In the genomic region with DNA sequence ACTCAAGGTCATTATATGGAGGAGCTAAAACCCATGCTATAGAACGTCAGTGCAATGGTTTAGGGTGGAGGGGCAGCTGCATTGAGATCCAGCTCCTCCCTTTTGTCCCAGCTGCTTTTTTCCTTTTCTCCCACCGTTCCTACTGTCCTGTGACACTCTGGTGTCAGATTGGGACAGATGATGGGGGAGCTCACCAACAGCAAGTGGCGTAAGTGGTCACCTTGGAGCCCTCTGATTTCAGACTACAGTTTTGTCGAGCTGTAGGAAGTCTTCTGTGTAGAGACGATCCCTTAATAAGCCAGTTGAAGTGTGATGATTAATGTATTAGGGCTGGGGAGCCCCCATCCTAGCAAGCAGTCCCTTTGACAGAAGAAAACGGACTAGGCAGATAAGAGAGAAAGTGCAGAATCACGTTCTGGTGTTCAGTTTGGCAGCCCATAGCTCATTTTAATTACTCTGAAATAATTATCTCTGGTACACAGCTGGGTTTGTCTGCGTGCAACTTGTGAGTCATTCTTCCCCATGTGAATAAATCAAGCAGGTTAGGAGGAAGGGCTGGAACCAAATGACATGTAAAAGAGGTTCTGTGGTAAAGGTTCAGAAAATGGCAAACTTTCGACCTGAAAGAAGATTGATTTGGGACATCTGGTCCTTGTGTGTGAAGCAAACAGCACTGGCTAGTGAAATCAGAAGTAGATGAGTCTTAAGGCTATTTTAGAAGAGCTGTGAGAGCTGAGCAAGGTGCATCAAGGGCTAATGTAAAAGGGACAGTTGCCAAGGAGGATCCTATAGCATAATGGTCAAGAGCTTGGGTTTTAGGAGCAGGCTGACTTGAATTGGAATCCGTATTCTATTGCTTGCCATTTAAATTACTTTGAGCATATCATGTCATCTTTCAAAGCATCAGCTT, we compare ENCODE assay signal across 10 cellular contexts.
DNase-seq lines count a peak whose midpoint lies in the region; ATAC-seq lines count a peak whose summit lies in the region.
"Had no signal": no experiment of that assay in that cellular context is flagged by ENCODE, and none has a peak within 500 bp of the region (broad histone marks: within the 10 kb centered on the region; RNA-seq: fewer than 3 reads in every experiment).

No MANE protein-coding gene starts in this region.

- no peak for DNase-seq in activated naive CD4-positive, alpha-beta T cell (lab: John Stamatoyannopoulos, UW)
- peak; percentile 76 for DNase-seq in NCI-H69 (lab: John Stamatoyannopoulos, UW)
- no peak for DNase-seq in stimulated activated naive CD8-positive, alpha-beta T cell treated with anti-CD3 and anti-CD28 coated beads, Interleukin-15, Interleukin-2, amounts not matched to agents 100 U/mL and 50 U/mL, for 24 hours
- no peak for DNase-seq in MG63
- no peak for DNase-seq in activated CD4-positive, CD25-positive, alpha-beta regulatory T cell treated with anti-CD3 and anti-CD28 coated beads, Interleukin-2, amount 50 U/mL, for 72 hours
- no peak for DNase-seq in NCI-H2107 (lab: John Stamatoyannopoulos, UW)
- DNase-seq: WERI-Rb-1 had no signal

- peaks cover 4% of the 10 kb centered on the region for H3K4me1 Mint-ChIP-seq in activated naive CD4-positive, alpha-beta T cell treated with anti-CD3 and anti-CD28 coated beads, Interleukin-2, amount 50 U/mL, for 24 hours

- no peak overlapping the region for H3K4me3 ChIP-seq in MG63

- H3K9me3 Mint-ChIP-seq in activated naive CD4-positive, alpha-beta T cell treated with anti-CD3 and anti-CD28 coated beads, Interleukin-2, amount 50 U/mL, for 24 hours = no peaks in the 10 kb centered on the region
- H3K9me3 Mint-ChIP-seq: IgD-negative memory B cell had no signal

- H3K36me3 ChIP-seq in MG63 = no peaks in the 10 kb centered on the region
- H3K36me3 ChIP-seq: WERI-Rb-1 had no signal

- no peak overlapping the region for H3K4me3 Mint-ChIP-seq in activated naive CD4-positive, alpha-beta T cell treated with anti-CD3 and anti-CD28 coated beads, Interleukin-2, amount 50 U/mL, for 24 hours

- peak; percentile 93 for ATAC-seq in HG02840 (IDR thresholded peaks at IDR 0.05; ENCODE audit: low FRiP score, unreplicated experiment)
- peak; percentile 66 for ATAC-seq in stimulated activated naive CD8-positive, alpha-beta T cell treated with anti-CD3 and anti-CD28 coated beads, Interleukin-15, Interleukin-2, amounts not matched to agents 100 U/mL and 50 U/mL, for 24 hours

- peaks cover 9% of the 10 kb centered on the region for H3K27me3 Mint-ChIP-seq in activated naive CD4-positive, alpha-beta T cell treated with anti-CD3 and anti-CD28 coated beads, Interleukin-2, amount 50 U/mL, for 24 hours
- H3K27me3 Mint-ChIP-seq: IgD-negative memory B cell had no signal

- peak overlapping the region; percentile 23 for H3K27ac Mint-ChIP-seq in activated naive CD4-positive, alpha-beta T cell treated with anti-CD3 and anti-CD28 coated beads, Interleukin-2, amount 50 U/mL, for 24 hours
- H3K27ac Mint-ChIP-seq: IgD-negative memory B cell had no signal

- H3K27me3 ChIP-seq in MG63 = no peaks in the 10 kb centered on the region

- H3K9me3 ChIP-seq in MG63 = no peaks in the 10 kb centered on the region

- no peaks in the 10 kb centered on the region for H3K36me3 Mint-ChIP-seq in activated naive CD4-positive, alpha-beta T cell treated with anti-CD3 and anti-CD28 coated beads, Interleukin-2, amount 50 U/mL, for 24 hours
